ENCODE assay signal across 19 cellular contexts in genomic region chr7:7185382-7185989, GRCh38. TPM values are rescaled to one million over a fixed set of nuclear protein-coding genes. Genes with fewer than 3 reads are reported as not detected.
DNase-seq lines count a peak whose midpoint lies in the region; ATAC-seq, FAIRE-seq and TF ChIP-seq lines count a peak whose summit lies in the region.
"Had no signal": no experiment of that assay in that cellular context is flagged by ENCODE, and none has a peak within 500 bp of the region (broad histone marks: within the 10 kb centered on the region; RNA-seq: fewer than 3 reads in every experiment).

No MANE protein-coding gene starts in this region.

- no peak overlapping the region for H3K14ac ChIP-seq in H1 (ENCODE audit: insufficient read length)

- no peak overlapping the region for H2BK20ac ChIP-seq in H1 (ENCODE audit: low read length)

- peaks cover 71% of the 10 kb centered on the region for H4K20me1 ChIP-seq in Loucy (ENCODE audit: insufficient read depth, low read length, poor library complexity, severe bottlenecking)
- peaks cover 2 to 6% of the 10 kb centered on the region in 2 experiments for H4K20me1 ChIP-seq in H1 (replicated peaks in 1 of 2; ENCODE audit: control insufficient read depth in 1 of 2, insufficient read depth in 2 of 2, low read length in 2 of 2)

- no peak for DNase-seq in CD4-positive, alpha-beta T cell
- DNase-seq in H1 (ENCODE audit: low read depth in 1 of 2, low spot score in 2 of 2) = no peak
- DNase-seq in neural crest cell (ENCODE audit: low read depth, low spot score) = no peak
- no peak for DNase-seq in esophagus squamous epithelium (lab: John Stamatoyannopoulos, UW)
- DNase-seq in RCC 7860 (ENCODE audit: low spot score) = no peak
- DNase-seq in DMS153 (lab: John Stamatoyannopoulos, UW) = no peak
- DNase-seq: activated CD4-positive, CD25-positive, alpha-beta regulatory T cell; activated T-cell treated with anti-CD3 and anti-CD28 coated beads, Interleukin-2, amount 50 U/mL, for 1 hour; effector memory CD4-positive, alpha-beta T cell; GF-D8; HFFc6; NCI-H1930; NK-92 treated with Interleukin-12 subunit alpha and Interleukin-12 subunit beta, amount 100 ng/mL, for 24 hours; psoas muscle; stimulated activated naive CD4-positive, alpha-beta T cell had no signal

- H2BK5ac ChIP-seq in H1 (ENCODE audit: low read depth, low read length) = no peak overlapping the region

- H3K18ac ChIP-seq in H1 (ENCODE audit: extremely low read depth, low read length) = no peak overlapping the region

- H3K4me3 ChIP-seq in Loucy (ENCODE audit: low read length, poor library complexity, severe bottlenecking) = peak overlapping the region; percentile 82
- H3K4me3 ChIP-seq in H1 (ENCODE audit: extremely low read depth in 1 of 4, insufficient read depth in 2 of 4, low read depth in 3 of 4, low read length in 4 of 4) = peak overlapping the region in 2 of 4 experiments; percentile 6 to 85; a peak in 3 of 8 replicates
- H3K4me3 ChIP-seq in esophagus squamous epithelium = peak overlapping the region in 1 of 4 donors; percentile 86
- H3K4me3 ChIP-seq: SK-N-MC had no signal

- H4K5ac ChIP-seq in H1 (ENCODE audit: insufficient read length, low read depth, low read length) = no peak overlapping the region

- H2BK15ac ChIP-seq in H1 (ENCODE audit: low read length) = no peak overlapping the region

- H3K27ac ChIP-seq in CD4-positive, alpha-beta T cell (ENCODE audit: low read depth, low read length) = no peak overlapping the region
- H3K27ac ChIP-seq in H1 (ENCODE audit: low read depth, low read length) (0 out of 2 replicates have a peak overlapping the region, but pooled peaks have one; percentile 19), esophagus squamous epithelium (no peak overlapping the region)
- H3K27ac ChIP-seq: C4-2B, psoas muscle, SK-N-MC had no signal

- TF ChIP-seq EP300 in H1 (IDR thresholded peaks at IDR 0.05; ENCODE audit: borderline replicate concordance in 1 of 2, low read depth in 2 of 2, low read length in 2 of 2) = no peak

- H2BK120ac ChIP-seq in H1 (replicated peaks; ENCODE audit: low read depth, low read length) = no peak overlapping the region

- no peak for TF ChIP-seq POLR2A in H1 (IDR thresholded peaks at IDR 0.05; ENCODE audit: control extremely low read depth in 1 of 2, low read depth in 2 of 2, low read length in 2 of 2)
- TF ChIP-seq POLR2A in esophagus squamous epithelium (IDR thresholded peaks at IDR 0.05) = no peak

- intact Hi-C loops in CD4-positive, alpha-beta T cell (cut with DNase I, micrococcal nuclease) = loop anchor here in 1 of 2 experiments (5.0 to 10.0 kb wide), 6 partner anchors 33 to 789 kb away; partner anchors contain the start of genes MIOS and UMAD1
- intact Hi-C loops in esophagus squamous epithelium (cut with DNase I) = no loop called here

- H3K36me3 ChIP-seq in Loucy (ENCODE audit: insufficient read depth, low read length) (no peaks in the 10 kb centered on the region), H1 (ENCODE audit: control insufficient read depth in 2 of 4, insufficient read depth in 4 of 4, low read length in 3 of 4) (peaks cover 0 to 21% (median 2%) of the 10 kb centered on the region in 4 experiments; a peak in 1 of 8 replicates), esophagus squamous epithelium (no peaks in the 10 kb centered on the region)

- H3K27me3 ChIP-seq in CD4-positive, alpha-beta T cell (ENCODE audit: control insufficient read depth, insufficient read depth, low read length) = no peaks in the 10 kb centered on the region
- H3K27me3 ChIP-seq in Loucy (ENCODE audit: insufficient read depth, low read length, poor library complexity, severe bottlenecking) (no peaks in the 10 kb centered on the region), H1 (replicated peaks in 1 of 4; ENCODE audit: control insufficient read depth in 3 of 4, extremely low read depth in 1 of 4, insufficient read depth in 3 of 4, low read length in 3 of 4) (no peaks in the 10 kb centered on the region), esophagus squamous epithelium (no peaks in the 10 kb centered on the region)

- peaks cover 15% of the 10 kb centered on the region for H3K4me1 Mint-ChIP-seq in CD4-positive, alpha-beta T cell (ENCODE audit: low read depth)
- peaks cover 25% of the 10 kb centered on the region for H3K4me1 Mint-ChIP-seq in neural crest cell

- H3K4me3 Mint-ChIP-seq in CD4-positive, alpha-beta T cell = peak overlapping the region; percentile 94
- H3K4me3 Mint-ChIP-seq in neural crest cell = peak overlapping the region; percentile 47

- no peaks in the 10 kb centered on the region for H3K27me3 Mint-ChIP-seq in CD4-positive, alpha-beta T cell
- H3K27me3 Mint-ChIP-seq in neural crest cell (ENCODE audit: low read depth) = peaks cover 2% of the 10 kb centered on the region

- H3F3A ChIP-seq in Loucy (ENCODE audit: low read depth) = peaks cover 4% of the 10 kb centered on the region; the same call in 1 of the 2 replicates

- WGBS in H1 (ENCODE audit: extremely low coverage in 1 of 2, insufficient coverage in 1 of 2, insufficient read length in 1 of 2, insufficient replicate concordance in 2 of 2, low coverage in 1 of 2, low lambda C conversion rate in 2 of 2, missing lambda C conversion rate in 1 of 2), 2 experiments = 88% methylated on average over 7 of the region's 7 CpGs; no CpG with 5 or more reads in 1 of the 2 experiments
- WGBS in esophagus squamous epithelium, 2 donors = 81 to 91% methylated on average over 7 of the region's 7 CpGs

- FAIRE-seq in H1 (lab: Jason Lieb, UNC) (no peak), RCC 7860 (lab: Jason Lieb, UNC) (no peak)

- POLR2A ChIA-PET in CD4-positive, alpha-beta T cell (lab: Charles Lee) = interaction anchor here (1.4 kb wide), 1 partner anchor 28 kb away, joined by 4 read pairs; no protein-coding TSS in a partner anchor
- POLR2A ChIA-PET in H1 (lab: Charles Lee; ENCODE audit: partially characterized antibody) = interaction anchor here (1.6 to 5.9 kb wide), 2 partner anchors 25 to 168 kb away, joined by 3 to 55 read pairs; no protein-coding TSS in a partner anchor

- H3K79me1 ChIP-seq in H1 (ENCODE audit: low read depth, low read length) = no peaks in the 10 kb centered on the region

- no peak overlapping the region for H3K23ac ChIP-seq in H1 (ENCODE audit: insufficient read length)

- no peaks in the 10 kb centered on the region; the same call in 1 of the 2 replicates for H3K23me2 ChIP-seq in H1 (ENCODE audit: low read depth, low read length)

- no peak for TF ChIP-seq RAD21 in H1 (IDR thresholded peaks at IDR 0.05 in 1 of 2, conservative IDR thresholded peaks at IDR 0.05 in 1 of 2; ENCODE audit: low read depth in 2 of 2, low read length in 2 of 2)

- no peak overlapping the region for H2BK12ac ChIP-seq in H1 (ENCODE audit: low read depth, low read length)

- H3K56ac ChIP-seq in H1 (replicated peaks; ENCODE audit: insufficient read length, low read depth, low read length) = no peak overlapping the region

- H3K36me3 Mint-ChIP-seq in CD4-positive, alpha-beta T cell (ENCODE audit: low read depth) = peaks cover 31% of the 10 kb centered on the region
- no peaks in the 10 kb centered on the region for H3K36me3 Mint-ChIP-seq in neural crest cell (ENCODE audit: low read depth)

- no peak overlapping the region for H2AK5ac ChIP-seq in H1 (ENCODE audit: low read depth, low read length)

- H3K79me2 ChIP-seq in Loucy (ENCODE audit: insufficient read depth, low read length) = peaks cover 77% of the 10 kb centered on the region
- peaks cover 34 to 76% of the 10 kb centered on the region in 2 experiments for H3K79me2 ChIP-seq in H1 (ENCODE audit: control insufficient read depth in 1 of 2, insufficient read depth in 2 of 2, low read length in 2 of 2)

- no peaks in the 10 kb centered on the region for H3K9me2 ChIP-seq in Loucy (replicated peaks; ENCODE audit: low read depth, low read length)

- no peak overlapping the region for H4K91ac ChIP-seq in H1 (replicated peaks; ENCODE audit: insufficient read length, low read length)

- CTCF ChIA-PET in CD4-positive, alpha-beta T cell (lab: Charles Lee) = no interaction called here
- CTCF ChIA-PET in H1 (lab: Charles Lee; ENCODE audit: partially characterized antibody) = interaction anchor here (1.8 kb wide), 1 partner anchor 238 kb away, joined by 3 read pairs; no protein-coding TSS in a partner anchor

- H3K9ac ChIP-seq in Loucy (ENCODE audit: low read depth, low read length, poor library complexity, severe bottlenecking) = peak overlapping the region; percentile 87
- no peak overlapping the region for H3K9ac ChIP-seq in H1 (replicated peaks in 1 of 4; ENCODE audit: extremely low read depth in 1 of 4, low read depth in 3 of 4, low read length in 3 of 4)

- H3K4me2 ChIP-seq in Loucy (ENCODE audit: low read depth, low read length, poor library complexity, severe bottlenecking) = peak overlapping the region; percentile 72
- H3K4me2 ChIP-seq in H1 (ENCODE audit: insufficient read depth in 1 of 2, low read depth in 2 of 2, low read length in 2 of 2) = peak overlapping the region; percentile 47 to 77

- H2AFZ ChIP-seq in Loucy (ENCODE audit: low read length) (no peak overlapping the region), H1 (ENCODE audit: low read length) (no peak overlapping the region)

- H3K4me1 ChIP-seq in Loucy (ENCODE audit: insufficient read depth, low read length, poor library complexity, severe bottlenecking) (peaks cover 53% of the 10 kb centered on the region), H1 (replicated peaks in 1 of 4; ENCODE audit: control insufficient read depth in 3 of 4, insufficient read depth in 4 of 4, low read length in 3 of 4) (peaks cover 0 to 17% (median 10%) of the 10 kb centered on the region in 4 experiments; a peak in 5 of 7 replicates), esophagus squamous epithelium (peaks cover 9 to 69% (median 12%) of the 10 kb centered on the region in 3 donors)

- H3K4ac ChIP-seq in H1 (replicated peaks; ENCODE audit: insufficient read length, low read depth, low read length) = no peak overlapping the region

- ATAC-seq in CD4-positive, alpha-beta T cell (ENCODE audit: poor library complexity) = no peak
- ATAC-seq in GM19351 (IDR thresholded peaks at IDR 0.05; ENCODE audit: unreplicated experiment) = no peak
- ATAC-seq: psoas muscle had no signal

- no peak overlapping the region for H3K27ac Mint-ChIP-seq in CD4-positive, alpha-beta T cell
- H3K27ac Mint-ChIP-seq in neural crest cell (ENCODE audit: unreplicated experiment) = no peak overlapping the region
- H3K27ac Mint-ChIP-seq: HFFc6 had no signal

- H3K9me3 Mint-ChIP-seq in CD4-positive, alpha-beta T cell = no peaks in the 10 kb centered on the region
- H3K9me3 Mint-ChIP-seq in neural crest cell = no peaks in the 10 kb centered on the region
- H3K9me3 Mint-ChIP-seq: HFFc6 had no signal

- no peak overlapping the region for H4K8ac ChIP-seq in H1 (ENCODE audit: extremely low read depth, insufficient read depth, low read length)

- no peaks in the 10 kb centered on the region for H3K9me3 ChIP-seq in CD4-positive, alpha-beta T cell (ENCODE audit: control insufficient read depth, low read length)
- H3K9me3 ChIP-seq in Loucy (ENCODE audit: insufficient read depth, low read depth, low read length) (no peaks in the 10 kb centered on the region), H1 (ENCODE audit: insufficient read depth in 2 of 2, low read depth in 1 of 2, low read length in 1 of 2) (no peaks in the 10 kb centered on the region), esophagus squamous epithelium (no peaks in the 10 kb centered on the region)
- H3K9me3 ChIP-seq: psoas muscle had no signal

- TF ChIP-seq CTCF in CD4-positive, alpha-beta T cell (IDR thresholded peaks at IDR 0.05) = no peak
- TF ChIP-seq CTCF in Loucy (conservative IDR thresholded peaks at IDR 0.05; ENCODE audit: low read length) (no peak), H1 (IDR thresholded peaks at IDR 0.05; ENCODE audit: control extremely low read depth in 1 of 3, insufficient read depth in 1 of 3, low read depth in 1 of 3, low read length in 3 of 3) (no peak), neural crest cell (conservative IDR thresholded peaks at IDR 0.05) (no peak), esophagus squamous epithelium (IDR thresholded peaks at IDR 0.05) (no peak)

RNA-seq across cellular contexts. Expression of gene C1GALT1, which starts 3.1 kb away (rescaled TPM):
- 10 to 100 TPM; 49.4 to 51.9 TPM for total RNA-seq in CD4-positive, alpha-beta T cell
- total RNA-seq in H1 (2021; fragmentation: NEBNext Ultra II Directional; extraction: Animal tissue kit (Norgen Biotek cat#: 25700)) = 94.0 and 94.2 TPM in 2 replicates
- 18.7 and 22.9 TPM in 2 replicates for polyA plus RNA-seq in H1 (2011; rRNA removed)
- polyA plus RNA-seq in H1 (2011; cell fraction: cytosol; rRNA removed) = 26.6 TPM
- 14.5 TPM for polyA plus RNA-seq in H1 (2011; cell fraction: nucleus; rRNA removed)
- 24.9 to 57.2 TPM (median 35.1 TPM) in 4 replicates for polyA plus RNA-seq in H1 (2012, experiment 1 of 2)
- 6.7 TPM for polyA plus RNA-seq in H1 (2012, experiment 2 of 2)
- 54.7 TPM for polyA plus RNA-seq in H1 (2013, experiment 1 of 2)
- 60.5 TPM for polyA plus RNA-seq in H1 (2013, experiment 2 of 2)
- 28.4 and 53.6 TPM in 2 replicates for polyA minus RNA-seq in H1 (2011; rRNA and poly(A)+ RNA removed)
- polyA minus RNA-seq in H1 (2011; cell fraction: cytosol; rRNA and poly(A)+ RNA removed) = 28.0 TPM
- polyA minus RNA-seq in H1 (2011; cell fraction: nucleus; rRNA and poly(A)+ RNA removed) = 86.1 TPM
- total RNA-seq in neural crest cell (15.0 and 15.6 TPM in 2 replicates), esophagus squamous epithelium (10 to 100 TPM; 40.1 to 56.4 (median 43.9) TPM)
